In the genomic region with DNA sequence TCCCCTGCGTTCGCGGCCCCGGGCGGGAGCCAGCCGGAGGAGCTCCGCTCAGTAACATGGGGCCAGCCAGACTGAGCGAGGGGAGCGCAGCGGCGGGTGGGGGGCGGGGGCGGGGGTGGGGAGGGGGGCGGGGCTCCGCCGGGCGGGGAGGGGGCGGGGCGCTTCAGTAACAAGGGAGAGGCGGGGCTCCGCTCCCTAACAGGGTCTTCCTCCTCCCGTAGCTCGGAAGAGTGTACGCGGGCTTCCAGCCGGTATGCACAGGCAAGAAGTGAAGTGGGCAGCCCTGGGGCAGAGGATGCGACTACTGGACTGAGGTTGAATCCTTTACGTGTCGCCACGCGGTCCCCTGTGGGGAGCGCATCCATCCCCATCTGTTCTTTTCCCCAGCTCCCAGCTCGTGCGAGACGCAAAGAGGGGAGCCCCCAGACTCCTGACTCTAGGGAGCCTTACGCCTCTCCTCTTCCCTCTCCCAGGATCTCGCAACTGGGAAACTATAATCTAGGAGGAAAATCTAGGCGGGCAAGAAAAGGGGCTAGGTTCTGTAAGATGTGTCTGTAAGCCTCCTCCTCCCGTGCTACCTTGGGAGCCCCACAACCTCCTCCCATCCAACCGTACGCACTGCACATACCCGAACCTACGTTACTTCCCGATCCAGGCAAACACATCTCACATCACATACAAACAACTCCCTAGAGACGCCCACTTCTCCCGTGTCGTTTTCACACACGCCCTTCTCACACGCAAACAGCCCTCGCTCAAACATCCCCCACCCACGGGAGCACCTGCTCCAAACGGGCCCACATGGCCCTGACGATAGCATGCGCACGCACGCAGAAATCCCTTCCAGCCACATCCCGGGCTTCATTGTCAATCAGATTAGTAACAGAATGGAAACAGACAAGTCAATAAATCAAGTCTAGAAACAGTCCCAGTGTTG, we compare ENCODE assay signal across 1 cellular context.
A peak's percentile ranks its signal among the peaks of the same experiment; 100 is the strongest.
TF ChIP-seq lines count a peak whose summit lies in the region.

A gene with protein sequence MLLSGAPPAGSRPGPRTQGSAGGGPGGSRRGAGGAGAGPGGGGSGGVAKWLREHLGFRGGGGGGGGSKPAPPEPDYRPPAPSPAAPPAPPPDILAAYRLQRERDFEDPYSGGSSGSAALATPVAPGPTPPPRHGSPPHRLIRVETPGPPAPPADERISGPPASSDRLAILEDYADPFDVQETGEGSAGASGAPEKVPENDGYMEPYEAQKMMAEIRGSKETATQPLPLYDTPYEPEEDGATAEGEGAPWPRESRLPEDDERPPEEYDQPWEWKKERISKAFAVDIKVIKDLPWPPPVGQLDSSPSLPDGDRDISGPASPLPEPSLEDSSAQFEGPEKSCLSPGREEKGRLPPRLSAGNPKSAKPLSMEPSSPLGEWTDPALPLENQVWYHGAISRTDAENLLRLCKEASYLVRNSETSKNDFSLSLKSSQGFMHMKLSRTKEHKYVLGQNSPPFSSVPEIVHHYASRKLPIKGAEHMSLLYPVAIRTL (minus strand): TSS at position 73 of the 937 bp plus-strand sequence. CDS start 15 bp downstream, at position 58.

TF ChIP-seq in K562, 482 proteins besides CTCF, POLR2A, EP300 and RAD21 (continued from another document and continues in another):
- TF ChIP-seq, protein P1, sequence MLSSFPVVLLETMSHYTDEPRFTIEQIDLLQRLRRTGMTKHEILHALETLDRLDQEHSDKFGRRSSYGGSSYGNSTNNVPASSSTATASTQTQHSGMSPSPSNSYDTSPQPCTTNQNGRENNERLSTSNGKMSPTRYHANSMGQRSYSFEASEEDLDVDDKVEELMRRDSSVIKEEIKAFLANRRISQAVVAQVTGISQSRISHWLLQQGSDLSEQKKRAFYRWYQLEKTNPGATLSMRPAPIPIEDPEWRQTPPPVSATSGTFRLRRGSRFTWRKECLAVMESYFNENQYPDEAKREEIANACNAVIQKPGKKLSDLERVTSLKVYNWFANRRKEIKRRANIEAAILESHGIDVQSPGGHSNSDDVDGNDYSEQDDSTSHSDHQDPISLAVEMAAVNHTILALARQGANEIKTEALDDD (IDR thresholded peaks at IDR 0.05), result no peak
- TF ChIP-seq, protein P2, sequence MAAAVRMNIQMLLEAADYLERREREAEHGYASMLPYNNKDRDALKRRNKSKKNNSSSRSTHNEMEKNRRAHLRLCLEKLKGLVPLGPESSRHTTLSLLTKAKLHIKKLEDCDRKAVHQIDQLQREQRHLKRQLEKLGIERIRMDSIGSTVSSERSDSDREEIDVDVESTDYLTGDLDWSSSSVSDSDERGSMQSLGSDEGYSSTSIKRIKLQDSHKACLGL (CRISPR knock-in tag; IDR thresholded peaks at IDR 0.05; ENCODE audit: borderline replicate concordance, poor library complexity, severe bottlenecking), result no peak
- TF ChIP-seq SP2 (IDR thresholded peaks at IDR 0.05; ENCODE audit: extremely low read depth, low read depth, low read length, poor library complexity, severe bottlenecking), result no peak
- TF ChIP-seq, protein P3, sequence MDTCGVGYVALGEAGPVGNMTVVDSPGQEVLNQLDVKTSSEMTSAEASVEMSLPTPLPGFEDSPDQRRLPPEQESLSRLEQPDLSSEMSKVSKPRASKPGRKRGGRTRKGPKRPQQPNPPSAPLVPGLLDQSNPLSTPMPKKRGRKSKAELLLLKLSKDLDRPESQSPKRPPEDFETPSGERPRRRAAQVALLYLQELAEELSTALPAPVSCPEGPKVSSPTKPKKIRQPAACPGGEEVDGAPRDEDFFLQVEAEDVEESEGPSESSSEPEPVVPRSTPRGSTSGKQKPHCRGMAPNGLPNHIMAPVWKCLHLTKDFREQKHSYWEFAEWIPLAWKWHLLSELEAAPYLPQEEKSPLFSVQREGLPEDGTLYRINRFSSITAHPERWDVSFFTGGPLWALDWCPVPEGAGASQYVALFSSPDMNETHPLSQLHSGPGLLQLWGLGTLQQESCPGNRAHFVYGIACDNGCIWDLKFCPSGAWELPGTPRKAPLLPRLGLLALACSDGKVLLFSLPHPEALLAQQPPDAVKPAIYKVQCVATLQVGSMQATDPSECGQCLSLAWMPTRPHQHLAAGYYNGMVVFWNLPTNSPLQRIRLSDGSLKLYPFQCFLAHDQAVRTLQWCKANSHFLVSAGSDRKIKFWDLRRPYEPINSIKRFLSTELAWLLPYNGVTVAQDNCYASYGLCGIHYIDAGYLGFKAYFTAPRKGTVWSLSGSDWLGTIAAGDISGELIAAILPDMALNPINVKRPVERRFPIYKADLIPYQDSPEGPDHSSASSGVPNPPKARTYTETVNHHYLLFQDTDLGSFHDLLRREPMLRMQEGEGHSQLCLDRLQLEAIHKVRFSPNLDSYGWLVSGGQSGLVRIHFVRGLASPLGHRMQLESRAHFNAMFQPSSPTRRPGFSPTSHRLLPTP (IDR thresholded peaks at IDR 0.05; ENCODE audit: borderline replicate concordance, extremely low read depth, insufficient read length), result no peak
- TF ChIP-seq, protein P4, sequence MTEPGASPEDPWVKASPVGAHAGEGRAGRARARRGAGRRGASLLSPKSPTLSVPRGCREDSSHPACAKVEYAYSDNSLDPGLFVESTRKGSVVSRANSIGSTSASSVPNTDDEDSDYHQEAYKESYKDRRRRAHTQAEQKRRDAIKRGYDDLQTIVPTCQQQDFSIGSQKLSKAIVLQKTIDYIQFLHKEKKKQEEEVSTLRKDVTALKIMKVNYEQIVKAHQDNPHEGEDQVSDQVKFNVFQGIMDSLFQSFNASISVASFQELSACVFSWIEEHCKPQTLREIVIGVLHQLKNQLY (CRISPR knock-in tag; conservative IDR thresholded peaks at IDR 0.05), result no peak
- no peak for TF ChIP-seq SNRNP70 (optimal IDR thresholded peaks at IDR 0.05; ENCODE audit: low read depth, low read length)
- no peak for TF ChIP-seq BACH1 (tag; IDR thresholded peaks at IDR 0.05)
- no peak for TF ChIP-seq MIER1 (IDR thresholded peaks at IDR 0.05; ENCODE audit: low read depth)
- peak; percentile 63 for TF ChIP-seq POLR2G (IDR thresholded peaks at IDR 0.05; ENCODE audit: low read depth, low read length)
- TF ChIP-seq, protein P5, sequence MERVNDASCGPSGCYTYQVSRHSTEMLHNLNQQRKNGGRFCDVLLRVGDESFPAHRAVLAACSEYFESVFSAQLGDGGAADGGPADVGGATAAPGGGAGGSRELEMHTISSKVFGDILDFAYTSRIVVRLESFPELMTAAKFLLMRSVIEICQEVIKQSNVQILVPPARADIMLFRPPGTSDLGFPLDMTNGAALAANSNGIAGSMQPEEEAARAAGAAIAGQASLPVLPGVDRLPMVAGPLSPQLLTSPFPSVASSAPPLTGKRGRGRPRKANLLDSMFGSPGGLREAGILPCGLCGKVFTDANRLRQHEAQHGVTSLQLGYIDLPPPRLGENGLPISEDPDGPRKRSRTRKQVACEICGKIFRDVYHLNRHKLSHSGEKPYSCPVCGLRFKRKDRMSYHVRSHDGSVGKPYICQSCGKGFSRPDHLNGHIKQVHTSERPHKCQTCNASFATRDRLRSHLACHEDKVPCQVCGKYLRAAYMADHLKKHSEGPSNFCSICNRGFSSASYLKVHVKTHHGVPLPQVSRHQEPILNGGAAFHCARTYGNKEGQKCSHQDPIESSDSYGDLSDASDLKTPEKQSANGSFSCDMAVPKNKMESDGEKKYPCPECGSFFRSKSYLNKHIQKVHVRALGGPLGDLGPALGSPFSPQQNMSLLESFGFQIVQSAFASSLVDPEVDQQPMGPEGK (CRISPR knock-in tag; IDR thresholded peaks at IDR 0.05; ENCODE audit: borderline replicate concordance), result no peak
- no peak for TF ChIP-seq ZNF507 (tag; conservative IDR thresholded peaks at IDR 0.05)
- no peak for TF ChIP-seq U2AF1 (optimal IDR thresholded peaks at IDR 0.05; ENCODE audit: low read depth, low read length)
- no peak for TF ChIP-seq CBX5 (IDR thresholded peaks at IDR 0.05; ENCODE audit: borderline replicate concordance, low read depth)
- no peak for TF ChIP-seq POLR2H (tag; IDR thresholded peaks at IDR 0.05; ENCODE audit: low read depth)
- TF ChIP-seq KDM1A (IDR thresholded peaks at IDR 0.05), result peak in 1 of 2 experiments; percentile 20; a peak in 1 of 4 replicates
- TF ChIP-seq, protein P6, sequence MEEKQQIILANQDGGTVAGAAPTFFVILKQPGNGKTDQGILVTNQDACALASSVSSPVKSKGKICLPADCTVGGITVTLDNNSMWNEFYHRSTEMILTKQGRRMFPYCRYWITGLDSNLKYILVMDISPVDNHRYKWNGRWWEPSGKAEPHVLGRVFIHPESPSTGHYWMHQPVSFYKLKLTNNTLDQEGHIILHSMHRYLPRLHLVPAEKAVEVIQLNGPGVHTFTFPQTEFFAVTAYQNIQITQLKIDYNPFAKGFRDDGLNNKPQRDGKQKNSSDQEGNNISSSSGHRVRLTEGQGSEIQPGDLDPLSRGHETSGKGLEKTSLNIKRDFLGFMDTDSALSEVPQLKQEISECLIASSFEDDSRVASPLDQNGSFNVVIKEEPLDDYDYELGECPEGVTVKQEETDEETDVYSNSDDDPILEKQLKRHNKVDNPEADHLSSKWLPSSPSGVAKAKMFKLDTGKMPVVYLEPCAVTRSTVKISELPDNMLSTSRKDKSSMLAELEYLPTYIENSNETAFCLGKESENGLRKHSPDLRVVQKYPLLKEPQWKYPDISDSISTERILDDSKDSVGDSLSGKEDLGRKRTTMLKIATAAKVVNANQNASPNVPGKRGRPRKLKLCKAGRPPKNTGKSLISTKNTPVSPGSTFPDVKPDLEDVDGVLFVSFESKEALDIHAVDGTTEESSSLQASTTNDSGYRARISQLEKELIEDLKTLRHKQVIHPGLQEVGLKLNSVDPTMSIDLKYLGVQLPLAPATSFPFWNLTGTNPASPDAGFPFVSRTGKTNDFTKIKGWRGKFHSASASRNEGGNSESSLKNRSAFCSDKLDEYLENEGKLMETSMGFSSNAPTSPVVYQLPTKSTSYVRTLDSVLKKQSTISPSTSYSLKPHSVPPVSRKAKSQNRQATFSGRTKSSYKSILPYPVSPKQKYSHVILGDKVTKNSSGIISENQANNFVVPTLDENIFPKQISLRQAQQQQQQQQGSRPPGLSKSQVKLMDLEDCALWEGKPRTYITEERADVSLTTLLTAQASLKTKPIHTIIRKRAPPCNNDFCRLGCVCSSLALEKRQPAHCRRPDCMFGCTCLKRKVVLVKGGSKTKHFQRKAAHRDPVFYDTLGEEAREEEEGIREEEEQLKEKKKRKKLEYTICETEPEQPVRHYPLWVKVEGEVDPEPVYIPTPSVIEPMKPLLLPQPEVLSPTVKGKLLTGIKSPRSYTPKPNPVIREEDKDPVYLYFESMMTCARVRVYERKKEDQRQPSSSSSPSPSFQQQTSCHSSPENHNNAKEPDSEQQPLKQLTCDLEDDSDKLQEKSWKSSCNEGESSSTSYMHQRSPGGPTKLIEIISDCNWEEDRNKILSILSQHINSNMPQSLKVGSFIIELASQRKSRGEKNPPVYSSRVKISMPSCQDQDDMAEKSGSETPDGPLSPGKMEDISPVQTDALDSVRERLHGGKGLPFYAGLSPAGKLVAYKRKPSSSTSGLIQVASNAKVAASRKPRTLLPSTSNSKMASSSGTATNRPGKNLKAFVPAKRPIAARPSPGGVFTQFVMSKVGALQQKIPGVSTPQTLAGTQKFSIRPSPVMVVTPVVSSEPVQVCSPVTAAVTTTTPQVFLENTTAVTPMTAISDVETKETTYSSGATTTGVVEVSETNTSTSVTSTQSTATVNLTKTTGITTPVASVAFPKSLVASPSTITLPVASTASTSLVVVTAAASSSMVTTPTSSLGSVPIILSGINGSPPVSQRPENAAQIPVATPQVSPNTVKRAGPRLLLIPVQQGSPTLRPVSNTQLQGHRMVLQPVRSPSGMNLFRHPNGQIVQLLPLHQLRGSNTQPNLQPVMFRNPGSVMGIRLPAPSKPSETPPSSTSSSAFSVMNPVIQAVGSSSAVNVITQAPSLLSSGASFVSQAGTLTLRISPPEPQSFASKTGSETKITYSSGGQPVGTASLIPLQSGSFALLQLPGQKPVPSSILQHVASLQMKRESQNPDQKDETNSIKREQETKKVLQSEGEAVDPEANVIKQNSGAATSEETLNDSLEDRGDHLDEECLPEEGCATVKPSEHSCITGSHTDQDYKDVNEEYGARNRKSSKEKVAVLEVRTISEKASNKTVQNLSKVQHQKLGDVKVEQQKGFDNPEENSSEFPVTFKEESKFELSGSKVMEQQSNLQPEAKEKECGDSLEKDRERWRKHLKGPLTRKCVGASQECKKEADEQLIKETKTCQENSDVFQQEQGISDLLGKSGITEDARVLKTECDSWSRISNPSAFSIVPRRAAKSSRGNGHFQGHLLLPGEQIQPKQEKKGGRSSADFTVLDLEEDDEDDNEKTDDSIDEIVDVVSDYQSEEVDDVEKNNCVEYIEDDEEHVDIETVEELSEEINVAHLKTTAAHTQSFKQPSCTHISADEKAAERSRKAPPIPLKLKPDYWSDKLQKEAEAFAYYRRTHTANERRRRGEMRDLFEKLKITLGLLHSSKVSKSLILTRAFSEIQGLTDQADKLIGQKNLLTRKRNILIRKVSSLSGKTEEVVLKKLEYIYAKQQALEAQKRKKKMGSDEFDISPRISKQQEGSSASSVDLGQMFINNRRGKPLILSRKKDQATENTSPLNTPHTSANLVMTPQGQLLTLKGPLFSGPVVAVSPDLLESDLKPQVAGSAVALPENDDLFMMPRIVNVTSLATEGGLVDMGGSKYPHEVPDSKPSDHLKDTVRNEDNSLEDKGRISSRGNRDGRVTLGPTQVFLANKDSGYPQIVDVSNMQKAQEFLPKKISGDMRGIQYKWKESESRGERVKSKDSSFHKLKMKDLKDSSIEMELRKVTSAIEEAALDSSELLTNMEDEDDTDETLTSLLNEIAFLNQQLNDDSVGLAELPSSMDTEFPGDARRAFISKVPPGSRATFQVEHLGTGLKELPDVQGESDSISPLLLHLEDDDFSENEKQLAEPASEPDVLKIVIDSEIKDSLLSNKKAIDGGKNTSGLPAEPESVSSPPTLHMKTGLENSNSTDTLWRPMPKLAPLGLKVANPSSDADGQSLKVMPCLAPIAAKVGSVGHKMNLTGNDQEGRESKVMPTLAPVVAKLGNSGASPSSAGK (IDR thresholded peaks at IDR 0.05), result peak; percentile 44
- TF ChIP-seq, protein P7, sequence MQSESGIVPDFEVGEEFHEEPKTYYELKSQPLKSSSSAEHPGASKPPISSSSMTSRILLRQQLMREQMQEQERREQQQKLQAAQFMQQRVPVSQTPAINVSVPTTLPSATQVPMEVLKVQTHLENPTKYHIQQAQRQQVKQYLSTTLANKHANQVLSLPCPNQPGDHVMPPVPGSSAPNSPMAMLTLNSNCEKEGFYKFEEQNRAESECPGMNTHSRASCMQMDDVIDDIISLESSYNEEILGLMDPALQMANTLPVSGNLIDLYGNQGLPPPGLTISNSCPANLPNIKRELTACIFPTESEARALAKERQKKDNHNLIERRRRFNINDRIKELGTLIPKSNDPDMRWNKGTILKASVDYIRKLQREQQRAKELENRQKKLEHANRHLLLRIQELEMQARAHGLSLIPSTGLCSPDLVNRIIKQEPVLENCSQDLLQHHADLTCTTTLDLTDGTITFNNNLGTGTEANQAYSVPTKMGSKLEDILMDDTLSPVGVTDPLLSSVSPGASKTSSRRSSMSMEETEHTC (IDR thresholded peaks at IDR 0.05), result no peak
- TF ChIP-seq ZNF764 (CRISPR knock-in tag; IDR thresholded peaks at IDR 0.05; ENCODE audit: low read depth), result no peak
- TF ChIP-seq, protein P8, sequence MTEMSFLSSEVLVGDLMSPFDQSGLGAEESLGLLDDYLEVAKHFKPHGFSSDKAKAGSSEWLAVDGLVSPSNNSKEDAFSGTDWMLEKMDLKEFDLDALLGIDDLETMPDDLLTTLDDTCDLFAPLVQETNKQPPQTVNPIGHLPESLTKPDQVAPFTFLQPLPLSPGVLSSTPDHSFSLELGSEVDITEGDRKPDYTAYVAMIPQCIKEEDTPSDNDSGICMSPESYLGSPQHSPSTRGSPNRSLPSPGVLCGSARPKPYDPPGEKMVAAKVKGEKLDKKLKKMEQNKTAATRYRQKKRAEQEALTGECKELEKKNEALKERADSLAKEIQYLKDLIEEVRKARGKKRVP (CRISPR knock-in tag; IDR thresholded peaks at IDR 0.05), result no peak
- TF ChIP-seq ZNF23 (CRISPR knock-in tag; IDR thresholded peaks at IDR 0.05), result no peak
- TF ChIP-seq NONO (IDR thresholded peaks at IDR 0.05; ENCODE audit: low read depth in 2 of 2, low read length in 1 of 2), result no peak
